Comparison of ENCODE assay signal across 8 cellular contexts in genomic region chr3:48847586-48848423, GRCh38. TPM values are rescaled to one million over a fixed set of nuclear protein-coding genes. Genes with fewer than 3 reads are reported as not detected.
DNase-seq lines count a peak whose midpoint lies in the region; ATAC-seq and TF ChIP-seq lines count a peak whose summit lies in the region.

PRKAR2A (minus strand) TSS chr3:48847874; CDS start chr3:48847596, 278 bp downstream.

- intact Hi-C loops in left lung (cut with DNase I), result no loop called here

- H3K4me3 ChIP-seq in BE2C (ENCODE audit: low read depth, low read length) (peak within 1 kb of the TSS; percentile 65), left lung (peak within 1 kb of the TSS; percentile 82 to 92)

- ATAC-seq in HG03432 (IDR thresholded peaks at IDR 0.05; ENCODE audit: unreplicated experiment) (peak; percentile 92), left lung (peak; percentile 96)

- DNase-seq in BE2C (peak; percentile 83), GM19238 (ENCODE audit: insufficient read length, low spot score) (peak; percentile 91), NCI-H69 (lab: John Stamatoyannopoulos, UW) (peak; percentile 90), dermis blood vessel endothelial cell (peak; percentile 93), left lung (peak; percentile 90 to 98)
- peak; percentile 63 to 65 for DNase-seq in activated CD4-positive, alpha-beta T cell treated with anti-CD3 and anti-CD28 coated beads, Interleukin-2, amount 50 U/mL, for 4 hours
- peak; percentile 84 to 86 for DNase-seq in stimulated activated CD4-positive, alpha-beta T cell treated with anti-CD3 and anti-CD28 coated beads, Interleukin-2, amount 100 ng/mL, for 24 hours

- H3K36me3 ChIP-seq in BE2C (no peaks in the 10 kb centered on the region), left lung (no peaks in the 10 kb centered on the region)

- TF ChIP-seq CTCF in BE2C (IDR thresholded peaks at IDR 0.05; ENCODE audit: low read depth, low read length) (no peak), left lung (IDR thresholded peaks at IDR 0.05) (no peak)

- H3K27me3 ChIP-seq in BE2C (no peaks in the 10 kb centered on the region), left lung (no peaks in the 10 kb centered on the region)

- peak within 1 kb of the TSS; percentile 94 to 98 for H3K27ac ChIP-seq in left lung

- H3K4me1 ChIP-seq in BE2C (peaks cover 3% of the 10 kb centered on the region; the same call in 1 of the 2 replicates), left lung (peaks cover 17 to 28% of the 10 kb centered on the region in 2 donors)

- H3K9me3 ChIP-seq in BE2C (no peaks in the 10 kb centered on the region), left lung (no peaks in the 10 kb centered on the region)

RNA-seq across cellular contexts. Expression of gene PRKAR2A, which starts in this region (rescaled TPM):
- 11.5 TPM for polyA plus RNA-seq in BE2C (2012; ENCODE audit: insufficient read depth, insufficient read length, low read depth)
- 35.6 and 50.8 TPM in 2 replicates for total RNA-seq in dermis blood vessel endothelial cell
- 10 to 100 TPM; 50.2 to 58.1 TPM for total RNA-seq in left lung

Comparison
In these comparisons a context has a peak if more than half of its experiments do, and no peak if none do; other contexts are left out.
1. Peak in every context shown above with its lines: DNase-seq, ATAC-seq, H3K4me3 ChIP-seq and H3K27ac ChIP-seq.